ENCODE assay signal across 40 cellular contexts in the genomic region with DNA sequence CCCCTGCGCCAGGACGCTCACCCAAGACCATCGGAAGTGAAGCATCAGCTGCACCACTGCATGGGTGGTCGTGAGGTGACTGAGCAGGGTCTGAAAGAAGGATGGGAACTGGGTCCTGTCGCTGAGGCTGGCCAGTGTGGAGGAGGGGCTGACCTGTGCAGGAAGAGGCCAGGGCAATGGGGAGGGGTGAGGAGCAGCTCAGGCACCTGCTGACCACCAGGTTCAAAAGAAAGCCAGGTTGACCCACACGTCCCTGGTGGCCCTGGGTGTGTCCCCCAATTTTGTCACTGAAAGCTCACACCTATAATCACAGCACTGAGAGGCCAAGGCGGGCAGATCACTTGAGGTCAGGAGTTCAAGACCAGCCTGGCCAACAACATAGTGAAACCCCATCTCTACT. TPM values are rescaled to one million over a fixed set of nuclear protein-coding genes. Genes with fewer than 3 reads are reported as not detected.
"Had no signal": no experiment of that assay in that cellular context is flagged by ENCODE, and none has a peak within 500 bp of the region (broad histone marks: within the 10 kb centered on the region; RNA-seq: fewer than 3 reads in every experiment).

No MANE protein-coding gene starts in this region.

- H3K27ac ChIP-seq: adrenal gland, ascending aorta, body of pancreas, brain microvascular endothelial cell, breast epithelium, cardiac muscle cell had no signal

- H3K27me3 ChIP-seq: adrenal gland, ascending aorta, body of pancreas, brain microvascular endothelial cell, cardiac muscle cell had no signal

- H3K9me3 ChIP-seq: adrenal gland had no signal

- H3K4me1 ChIP-seq: adrenal gland, ascending aorta, body of pancreas, breast epithelium had no signal

- H3K4me3 ChIP-seq: adrenal gland, ascending aorta, body of pancreas, breast epithelium, cardiac muscle cell had no signal

- H3K36me3 ChIP-seq: adrenal gland, ascending aorta, brain microvascular endothelial cell, breast epithelium, cardiac muscle cell had no signal

- H3K4me3 Mint-ChIP-seq: activated naive CD4-positive, alpha-beta T cell treated with anti-CD3 and anti-CD28 coated beads, Interleukin-2, amount 10 ng/mL, durations not matched to agents 7 days and 5 days; activated naive CD4-positive, alpha-beta T cell treated with anti-CD3 and anti-CD28 coated beads, Interleukin-2, amount 50 U/mL, for 24 hours; activated naive CD8-positive, alpha-beta T cell; activated naive CD8-positive, alpha-beta T cell treated with anti-CD3 and anti-CD28 coated beads, Interleukin-2, amount 10 ng/mL, durations not matched to agents 7 days and 5 days; activated naive CD8-positive, alpha-beta T cell treated with anti-CD3 and anti-CD28 coated beads, Interleukin-2, amount 50 U/mL, for 24 hours; activated T-cell treated with anti-CD3 and anti-CD28 coated beads, Interleukin-2, amount 50 U/mL, for 24 hours; activated T-cell treated with anti-CD3 and anti-CD28 coated beads, Interleukin-2, amount 50 U/mL, for 4 hours; activated T-cell treated with anti-CD3 and anti-CD28 coated beads, Interleukin-2, amount 50 U/mL, for 72 hours; activated T-helper 1 cell treated with anti-CD3 and anti-CD28 coated beads, Interleukin-12 subunit alpha, Interleukin-12 subunit beta, Interleukin-2, Interleukin-4 antibody, amounts not matched to agents 30 ng/mL and 10 ng/mL and 1 ng/mL, durations not matched to agents 14 hours and 24 hours and 36 hours; activated T-helper 17 cell treated with anti-CD3 and anti-CD28 coated beads, Interleukin-2, amount 50 U/mL, for 72 hours; brain; central memory CD8-positive, alpha-beta T cell had no signal

- H3K4me1 Mint-ChIP-seq: activated naive CD4-positive, alpha-beta T cell treated with anti-CD3 and anti-CD28 coated beads, Interleukin-2, amount 10 ng/mL, durations not matched to agents 7 days and 5 days; activated naive CD4-positive, alpha-beta T cell treated with anti-CD3 and anti-CD28 coated beads, Interleukin-2, amount 50 U/mL, for 24 hours; activated naive CD8-positive, alpha-beta T cell treated with anti-CD3 and anti-CD28 coated beads, Interleukin-2, amount 50 U/mL, for 24 hours; activated T-helper 17 cell treated with anti-CD3 and anti-CD28 coated beads, Interleukin-2, amount 50 U/mL, for 72 hours; brain; central memory CD8-positive, alpha-beta T cell had no signal

- H3K27me3 Mint-ChIP-seq: activated naive CD4-positive, alpha-beta T cell treated with anti-CD3 and anti-CD28 coated beads, Interleukin-2, amount 10 ng/mL, durations not matched to agents 7 days and 5 days; activated naive CD8-positive, alpha-beta T cell treated with anti-CD3 and anti-CD28 coated beads, Interleukin-2, amount 10 ng/mL, durations not matched to agents 7 days and 5 days had no signal

- H3K27ac Mint-ChIP-seq: activated naive CD4-positive, alpha-beta T cell treated with anti-CD3 and anti-CD28 coated beads, Interleukin-2, amount 50 U/mL, for 24 hours; activated naive CD4-positive, alpha-beta T cell treated with anti-CD3 and anti-CD28 coated beads, Interleukin-2, amount 50 U/mL, for 72 hours; activated naive CD8-positive, alpha-beta T cell; activated naive CD8-positive, alpha-beta T cell treated with anti-CD3 and anti-CD28 coated beads for 36 hours; activated naive CD8-positive, alpha-beta T cell treated with anti-CD3 and anti-CD28 coated beads, Interleukin-2, amount 10 ng/mL, durations not matched to agents 7 days and 5 days; activated naive CD8-positive, alpha-beta T cell treated with anti-CD3 and anti-CD28 coated beads, Interleukin-2, amount 50 U/mL, for 24 hours; activated T-cell treated with anti-CD3 and anti-CD28 coated beads, Interleukin-2, amount 50 U/mL, for 24 hours; activated T-cell treated with anti-CD3 and anti-CD28 coated beads, Interleukin-2, amount 50 U/mL, for 72 hours; activated T-helper 1 cell treated with anti-CD3 and anti-CD28 coated beads, Interleukin-12 subunit alpha, Interleukin-12 subunit beta, Interleukin-2, Interleukin-4 antibody, amounts not matched to agents 30 ng/mL and 10 ng/mL and 1 ng/mL, durations not matched to agents 14 hours and 24 hours and 36 hours; activated T-helper 17 cell treated with anti-CD3 and anti-CD28 coated beads, Interleukin-2, amount 50 U/mL, for 72 hours; activated T-helper 2 cell treated with anti-CD3 and anti-CD28 coated beads, Interferon-gamma antibody, Interleukin-2, Interleukin-4, amounts not matched to agents 10 μg/mL and 5 μg/mL and 100 μg/mL, durations not matched to agents 14 hours and 24 hours and 36 hours; brain had no signal

- ATAC-seq: activated naive CD4-positive, alpha-beta T cell treated with anti-CD3 and anti-CD28 coated beads, Interleukin-2, amount 50 U/mL, for 72 hours; activated naive CD8-positive, alpha-beta T cell treated with anti-CD3 and anti-CD28 coated beads, Interleukin-2, amount 50 U/mL, for 24 hours; activated T-cell treated with anti-CD3 and anti-CD28 coated beads, Interleukin-2, amount 50 U/mL, for 4 hours; activated T-cell treated with anti-CD3 and anti-CD28 coated beads, Interleukin-2, amount 50 U/mL, for 72 hours; activated T-helper 17 cell treated with anti-CD3 and anti-CD28 coated beads, Interleukin-2, amount 50 U/mL, for 72 hours; body of pancreas had no signal

- DNase-seq: activated effector memory CD4-positive, alpha-beta T cell treated with anti-CD3 and anti-CD28 coated beads, Interleukin-2, amount 50 U/mL, for 16 hours; activated effector memory CD4-positive, alpha-beta T cell treated with Interleukin-2 at 50 U/mL for 16 hours; activated gamma-delta T cell; activated gamma-delta T cell treated with Interleukin-2 at 50 U/mL for 16 hours; activated naive CD4-positive, alpha-beta T cell; activated naive CD4-positive, alpha-beta T cell treated with anti-CD3 and anti-CD28 coated beads, Interleukin-2, amount 10 ng/mL, durations not matched to agents 7 days and 5 days; activated naive CD4-positive, alpha-beta T cell treated with anti-CD3 and anti-CD28 coated beads, Interleukin-2, amount 50 U/mL, for 16 hours; activated naive CD4-positive, alpha-beta T cell treated with Interleukin-2 at 50 U/mL for 16 hours; activated naive CD8-positive, alpha-beta T cell treated with anti-CD3 and anti-CD28 coated beads for 36 hours; activated naive CD8-positive, alpha-beta T cell treated with anti-CD3 and anti-CD28 coated beads, Interleukin-2, amount 10 ng/mL, durations not matched to agents 7 days and 5 days; activated naive CD8-positive, alpha-beta T cell treated with anti-CD3 and anti-CD28 coated beads, Interleukin-2, amount 50 U/mL, for 24 hours; activated T-cell treated with anti-CD3 and anti-CD28 coated beads for 4 hours; activated T-cell treated with anti-CD3 and anti-CD28 coated beads, Interleukin-2, amount 50 U/mL, for 1 hour; activated T-cell treated with anti-CD3 and anti-CD28 coated beads, Interleukin-2, amount 50 U/mL, for 24 hours; activated T-cell treated with anti-CD3 and anti-CD28 coated beads, Interleukin-2, amount 50 U/mL, for 4 hours; activated T-cell treated with anti-CD3 and anti-CD28 coated beads, Interleukin-2, amount 50 U/mL, for 48 hours; activated T-cell treated with anti-CD3 and anti-CD28 coated beads, Interleukin-2, amount 50 U/mL, for 72 hours; adrenal gland; amniotic stem cell; amygdala; anterior cingulate cortex; body of pancreas; brain microvascular endothelial cell; caudate nucleus; central memory CD4-positive, alpha-beta T cell; cerebellar nuclear complex had no signal

RNA-seq across cellular contexts. Expression of a gene that starts 13.7 kb away (rescaled TPM):
- total RNA-seq: activated naive CD4-positive, alpha-beta T cell treated with anti-CD3 and anti-CD28 coated beads, Interleukin-2, amount 50 U/mL, for 72 hours; activated naive CD8-positive, alpha-beta T cell treated with anti-CD3 and anti-CD28 coated beads for 36 hours; activated naive CD8-positive, alpha-beta T cell treated with anti-CD3 and anti-CD28 coated beads, Interleukin-2, amount 10 ng/mL, durations not matched to agents 7 days and 5 days; activated T-cell treated with anti-CD3 and anti-CD28 coated beads, Interleukin-2, amount 50 U/mL, for 4 hours; activated T-cell treated with anti-CD3 and anti-CD28 coated beads, Interleukin-2, amount 50 U/mL, for 72 hours; activated T-helper 1 cell treated with anti-CD3 and anti-CD28 coated beads, Interleukin-12 subunit alpha, Interleukin-12 subunit beta, Interleukin-2, Interleukin-4 antibody, amounts not matched to agents 30 ng/mL and 10 ng/mL and 1 ng/mL, durations not matched to agents 14 hours and 24 hours and 36 hours; activated T-helper 17 cell treated with anti-CD3 and anti-CD28 coated beads, Interleukin-2, amount 50 U/mL, for 72 hours; activated T-helper 2 cell treated with anti-CD3 and anti-CD28 coated beads, Interferon-gamma antibody, Interleukin-2, Interleukin-4, amounts not matched to agents 10 μg/mL and 5 μg/mL and 100 μg/mL, durations not matched to agents 14 hours and 24 hours and 36 hours; aorta; ascending aorta; astrocyte; body of pancreas; cardiac septum had no signal

RNA-seq across cellular contexts. Expression of a gene that starts 39.0 kb away (rescaled TPM):
- total RNA-seq: activated T-helper 2 cell treated with anti-CD3 and anti-CD28 coated beads, Interferon-gamma antibody, Interleukin-2, Interleukin-4, amounts not matched to agents 10 μg/mL and 5 μg/mL and 100 μg/mL, durations not matched to agents 14 hours and 24 hours and 36 hours had no signal

RNA-seq across cellular contexts. Expression of a gene that starts 45.8 kb away (rescaled TPM):
- total RNA-seq: activated naive CD8-positive, alpha-beta T cell treated with anti-CD3 and anti-CD28 coated beads for 36 hours; activated T-cell treated with anti-CD3 and anti-CD28 coated beads, Interleukin-2, amount 50 U/mL, for 4 hours; activated T-helper 1 cell treated with anti-CD3 and anti-CD28 coated beads, Interleukin-12 subunit alpha, Interleukin-12 subunit beta, Interleukin-2, Interleukin-4 antibody, amounts not matched to agents 30 ng/mL and 10 ng/mL and 1 ng/mL, durations not matched to agents 14 hours and 24 hours and 36 hours; ascending aorta had no signal
